In the genomic region with DNA sequence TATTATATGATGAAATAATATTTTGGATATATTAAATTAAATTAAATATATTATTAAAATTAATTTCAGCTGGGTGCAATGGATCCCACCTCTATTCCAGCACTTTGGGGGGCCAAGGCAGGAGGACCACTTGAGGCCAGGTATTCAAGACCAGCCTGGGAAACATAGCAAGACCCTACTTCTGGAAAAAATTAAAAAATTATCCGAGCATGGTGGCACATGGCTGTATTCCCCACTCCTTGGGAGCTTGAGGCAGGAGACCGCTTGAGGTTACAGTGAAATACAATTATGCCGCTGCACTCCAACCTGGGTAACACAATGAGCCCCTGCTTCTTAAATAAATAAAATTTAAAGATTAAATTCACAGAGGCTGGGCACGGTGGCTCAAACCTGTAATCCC, we compare ENCODE assay signal across 13 cellular contexts.
DNase-seq lines count a peak whose midpoint lies in the region; ATAC-seq and TF ChIP-seq lines count a peak whose summit lies in the region.
"Had no signal": no experiment of that assay in that cellular context is flagged by ENCODE, and none has a peak within 500 bp of the region (broad histone marks: within the 10 kb centered on the region; RNA-seq: fewer than 3 reads in every experiment).

No MANE protein-coding gene starts in this region.

- H3K27me3 Mint-ChIP-seq in CD4-positive, CD25-positive, alpha-beta regulatory T cell: peaks cover 4% of the 10 kb centered on the region
- H3K27me3 Mint-ChIP-seq in endodermal cell (ENCODE audit: insufficient read depth): no peaks in the 10 kb centered on the region

- no peak for DNase-seq in CD4-positive, CD25-positive, alpha-beta regulatory T cell
- DNase-seq in endodermal cell (peak; percentile 18), mesenteric fat pad (ENCODE audit: low spot score) (no peak), 8988T (no peak), retina (no peak)
- peak; percentile 22 for DNase-seq in stimulated activated CD8-positive, alpha-beta memory T cell treated with anti-CD3 and anti-CD28 coated beads, Interleukin-4, amount 100 ng/mL, for 48 hours
- DNase-seq: amniotic stem cell, NCI-H1105 treated with DMSO at 0.1 percent for 48 hours, NCI-H524 had no signal

- H3F3A ChIP-seq in Loucy (ENCODE audit: low read depth): no peaks in the 10 kb centered on the region

- peak overlapping the region; percentile 31 for H3K4me3 ChIP-seq in CD4-positive, CD25-positive, alpha-beta regulatory T cell (ENCODE audit: low read depth, low read length)
- H3K4me3 ChIP-seq in Loucy (ENCODE audit: low read length, poor library complexity, severe bottlenecking) (no peak overlapping the region), endodermal cell (ENCODE audit: low read length) (no peak overlapping the region)
- H3K4me3 ChIP-seq: esophagus muscularis mucosa, psoas muscle had no signal

- H3K36me3 ChIP-seq in CD4-positive, CD25-positive, alpha-beta regulatory T cell (ENCODE audit: control insufficient read depth, insufficient read depth, low read length): peaks cover 10% of the 10 kb centered on the region
- H3K36me3 ChIP-seq in Loucy (ENCODE audit: insufficient read depth, low read length) (peaks cover 29% of the 10 kb centered on the region; the same call in 1 of the 2 replicates), endodermal cell (ENCODE audit: control insufficient read depth, insufficient read depth, low read length) (peaks cover 28% of the 10 kb centered on the region)
- H3K36me3 ChIP-seq: esophagus muscularis mucosa had no signal

- H3K4me3 Mint-ChIP-seq in CD4-positive, CD25-positive, alpha-beta regulatory T cell: peak overlapping the region in 1 of 4 donors; percentile 83
- H3K4me3 Mint-ChIP-seq in endodermal cell: no peak overlapping the region

- no peak overlapping the region for H3K9ac ChIP-seq in Loucy (ENCODE audit: low read depth, low read length, poor library complexity, severe bottlenecking)
- H3K9ac ChIP-seq in endodermal cell (ENCODE audit: extremely low read depth, low read length, poor library complexity, severe bottlenecking): no peak overlapping the region

- no peaks in the 10 kb centered on the region for H3K9me3 ChIP-seq in CD4-positive, CD25-positive, alpha-beta regulatory T cell (ENCODE audit: control insufficient read depth in 2 of 2, low read length in 2 of 2)
- H3K9me3 ChIP-seq in Loucy (ENCODE audit: insufficient read depth, low read depth, low read length) (no peaks in the 10 kb centered on the region), endodermal cell (ENCODE audit: control insufficient read depth, low read length) (no peaks in the 10 kb centered on the region)
- H3K9me3 ChIP-seq: esophagus muscularis mucosa, psoas muscle had no signal

- no peak for ATAC-seq in CD4-positive, CD25-positive, alpha-beta regulatory T cell (ENCODE audit: low read depth in 2 of 2)
- ATAC-seq: psoas muscle had no signal

- H3K4me2 ChIP-seq in Loucy (ENCODE audit: low read depth, low read length, poor library complexity, severe bottlenecking): peak overlapping the region; percentile 75

- H3K27ac Mint-ChIP-seq in CD4-positive, CD25-positive, alpha-beta regulatory T cell: peak overlapping the region in 1 of 3 donors; percentile 93
- no peak overlapping the region for H3K27ac Mint-ChIP-seq in endodermal cell

- H3K4me1 Mint-ChIP-seq in CD4-positive, CD25-positive, alpha-beta regulatory T cell: peaks cover 22 to 83% (median 61%) of the 10 kb centered on the region in 4 donors
- peaks cover 19% of the 10 kb centered on the region for H3K4me1 Mint-ChIP-seq in endodermal cell

- no peaks in the 10 kb centered on the region for H3K9me2 ChIP-seq in Loucy (replicated peaks; ENCODE audit: low read depth, low read length)

- TF ChIP-seq CTCF in Loucy (conservative IDR thresholded peaks at IDR 0.05; ENCODE audit: low read length) (no peak), endodermal cell (conservative IDR thresholded peaks at IDR 0.05) (no peak)

- no peaks in the 10 kb centered on the region for H4K20me1 ChIP-seq in Loucy (ENCODE audit: insufficient read depth, low read length, poor library complexity, severe bottlenecking)

- H3K9me3 Mint-ChIP-seq in CD4-positive, CD25-positive, alpha-beta regulatory T cell: no peaks in the 10 kb centered on the region
- no peaks in the 10 kb centered on the region for H3K9me3 Mint-ChIP-seq in endodermal cell
- H3K9me3 Mint-ChIP-seq: activated CD8-positive, alpha-beta T cell treated with anti-CD3 and anti-CD28 coated beads for 36 hours had no signal

- WGBS in endodermal cell (ENCODE audit: insufficient coverage in 1 of 2, insufficient read length in 1 of 2), 2 experiments: 86 to 92% methylated on average over 4 of the region's 4 CpGs

- peaks cover 4% of the 10 kb centered on the region for H3K36me3 Mint-ChIP-seq in CD4-positive, CD25-positive, alpha-beta regulatory T cell
- H3K36me3 Mint-ChIP-seq in endodermal cell (ENCODE audit: low read depth): peaks cover 5% of the 10 kb centered on the region

- H3K27me3 ChIP-seq in CD4-positive, CD25-positive, alpha-beta regulatory T cell (ENCODE audit: control insufficient read depth, insufficient read depth, low read length): no peaks in the 10 kb centered on the region
- H3K27me3 ChIP-seq in Loucy (ENCODE audit: insufficient read depth, low read length, poor library complexity, severe bottlenecking) (no peaks in the 10 kb centered on the region), endodermal cell (ENCODE audit: control insufficient read depth, insufficient read depth, low read length, poor library complexity, severe bottlenecking) (no peaks in the 10 kb centered on the region)
- H3K27me3 ChIP-seq: esophagus muscularis mucosa had no signal

- no peak overlapping the region for H2AFZ ChIP-seq in Loucy (ENCODE audit: low read length)

- peaks cover 13% of the 10 kb centered on the region; the same call in 1 of the 2 replicates for H3K79me2 ChIP-seq in Loucy (ENCODE audit: insufficient read depth, low read length)

- peaks cover 78% of the 10 kb centered on the region for H3K4me1 ChIP-seq in CD4-positive, CD25-positive, alpha-beta regulatory T cell (ENCODE audit: control insufficient read depth, insufficient read depth, low read length, poor library complexity, severe bottlenecking)
- peaks cover 53% of the 10 kb centered on the region for H3K4me1 ChIP-seq in Loucy (ENCODE audit: insufficient read depth, low read length, poor library complexity, severe bottlenecking)
- no peaks in the 10 kb centered on the region for H3K4me1 ChIP-seq in endodermal cell (ENCODE audit: control insufficient read depth, insufficient read depth, low read length)

- H3K27ac ChIP-seq in CD4-positive, CD25-positive, alpha-beta regulatory T cell (ENCODE audit: insufficient read depth, low read length, poor library complexity, severe bottlenecking): peak overlapping the region; percentile 87
- no peak overlapping the region for H3K27ac ChIP-seq in endodermal cell (ENCODE audit: low read depth, low read length)
- H3K27ac ChIP-seq: psoas muscle had no signal

Comparison
In these comparisons a context has a peak if more than half of its experiments do, and no peak if none do; other contexts are left out.
1. DNase-seq: peak in endodermal cell (single experiment) and stimulated activated CD8-positive, alpha-beta memory T cell treated with anti-CD3 and anti-CD28 coated beads, Interleukin-4, amount 100 ng/mL, for 48 hours (single experiment); none in CD4-positive, CD25-positive, alpha-beta regulatory T cell (0 of 3), mesenteric fat pad (single experiment), 8988T (single experiment) and retina (single experiment).